Comparison of ENCODE assay signal across 8 cellular contexts in the genomic region with DNA sequence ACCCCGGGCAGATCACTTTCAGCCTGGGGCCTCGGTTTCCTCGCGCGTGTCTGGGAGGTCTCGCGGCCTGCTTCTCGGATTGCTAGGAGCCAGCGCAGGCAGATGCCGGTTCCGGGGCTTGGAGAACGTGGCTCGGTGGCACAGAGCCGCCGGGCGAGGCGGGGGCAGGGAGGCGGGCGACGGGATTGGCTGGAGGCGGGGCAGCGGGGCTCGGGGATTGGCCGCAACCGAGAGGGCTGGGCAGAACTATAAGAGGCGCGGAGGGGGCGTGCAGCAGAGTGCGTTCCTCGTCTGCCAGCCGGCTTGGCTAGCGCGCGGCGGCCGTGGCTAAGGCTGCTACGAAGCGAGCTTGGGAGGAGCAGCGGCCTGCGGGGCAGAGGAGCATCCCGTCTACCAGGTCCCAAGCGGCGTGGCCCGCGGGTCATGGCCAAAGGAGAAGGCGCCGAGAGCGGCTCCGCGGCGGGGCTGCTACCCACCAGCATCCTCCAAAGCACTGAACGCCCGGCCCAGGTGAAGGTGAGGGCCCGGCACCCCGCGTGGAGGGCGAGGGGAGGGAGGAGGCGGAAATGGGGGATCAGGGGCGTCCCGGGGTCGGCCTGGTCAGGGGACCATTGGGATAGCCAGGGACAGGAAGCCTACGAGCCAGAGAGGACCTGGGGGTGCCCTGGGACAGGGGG. TPM values are rescaled to one million over a fixed set of nuclear protein-coding genes. Genes with fewer than 3 reads are reported as not detected.
DNase-seq lines count a peak whose midpoint lies in the region; ATAC-seq and TF ChIP-seq lines count a peak whose summit lies in the region.

A gene (plus strand): TSS at position 276 of the 677 bp plus-strand sequence. CDS start 148 bp downstream, at position 424.

- no peaks in the 10 kb centered on the region for H3K9me3 ChIP-seq in mammary epithelial cell (replicated peaks; ENCODE audit: insufficient read depth, low read length)
- no peaks in the 10 kb centered on the region for H3K9me3 ChIP-seq in smooth muscle cell (replicated peaks; ENCODE audit: low read depth)

- no peaks in the 10 kb centered on the region for H3K27me3 ChIP-seq in mammary epithelial cell (ENCODE audit: insufficient read depth, low read length)
- H3K27me3 ChIP-seq in smooth muscle cell (ENCODE audit: low read depth): no peaks in the 10 kb centered on the region

- H3K27ac ChIP-seq in mammary epithelial cell (ENCODE audit: insufficient read depth, low read depth, low read length): peak within 1 kb of the TSS; percentile 78
- H3K27ac ChIP-seq in smooth muscle cell (ENCODE audit: low read depth): no peak within 1 kb of the TSS

- H3K79me2 ChIP-seq in mammary epithelial cell (ENCODE audit: insufficient read depth, low read length) (peaks cover 47% of the 10 kb centered on the region), smooth muscle cell (ENCODE audit: low read depth) (no peaks in the 10 kb centered on the region)

- 6% methylated on average over 18 of the region's 62 CpGs for WGBS in mammary epithelial cell (ENCODE audit: low coverage, missing lambda C conversion rate)
- 2% methylated on average over 25 of the region's 62 CpGs for WGBS in smooth muscle cell (ENCODE audit: low lambda C conversion rate)

- H2AFZ ChIP-seq in mammary epithelial cell (ENCODE audit: low read depth, low read length) (peak within 1 kb of the TSS; percentile 73), smooth muscle cell (ENCODE audit: low read depth) (peak within 1 kb of the TSS; percentile 81)

- H4K20me1 ChIP-seq in mammary epithelial cell (ENCODE audit: insufficient read depth, low read length) (no peaks in the 10 kb centered on the region), smooth muscle cell (ENCODE audit: low read depth) (no peaks in the 10 kb centered on the region)

- CTCF ChIA-PET in mammary epithelial cell (lab: Charles Lee; ENCODE audit: low non-redundant PET): interaction anchor here (1.2 kb wide), 1 partner anchor 35 kb away, joined by 11 read pairs; no protein-coding TSS in a partner anchor

- dilution Hi-C loops in mammary epithelial cell (cut with HindIII; ENCODE audit: low sequenced_read_pairs): no loop called here

- H3K36me3 ChIP-seq in mammary epithelial cell (ENCODE audit: insufficient read depth, low read length): peaks cover 10% of the 10 kb centered on the region
- H3K36me3 ChIP-seq in smooth muscle cell (ENCODE audit: low read depth): no peaks in the 10 kb centered on the region

- no peak for TF ChIP-seq CTCF in GM13976 (IDR thresholded peaks at IDR 0.05; ENCODE audit: borderline replicate concordance, control extremely low read depth, extremely low read depth, insufficient read depth, missing control alignments)
- no peak for TF ChIP-seq CTCF in WI38 (IDR thresholded peaks at IDR 0.05; ENCODE audit: low read depth, low read length)
- no peak for TF ChIP-seq CTCF in mammary epithelial cell (conservative IDR thresholded peaks at IDR 0.05 in 1 of 2, IDR thresholded peaks at IDR 0.05 in 1 of 2; ENCODE audit: extremely low read depth in 1 of 2, insufficient read depth in 1 of 2, low read depth in 1 of 2, low read length in 2 of 2)
- TF ChIP-seq CTCF in smooth muscle cell (IDR thresholded peaks at IDR 0.05; ENCODE audit: borderline replicate concordance, insufficient read depth, poor library complexity, severe bottlenecking): no peak

- no TSS peak for BruUV-seq in mammary epithelial cell (replicated peaks; lab: Mats Ljungman, UMichigan)

- H3F3A ChIP-seq in smooth muscle cell (ENCODE audit: low read depth): peaks cover 5% of the 10 kb centered on the region

- peak within 1 kb of the TSS; percentile 71 for H3K4me3 ChIP-seq in WI38 (ENCODE audit: low read depth, low read length)
- peak within 1 kb of the TSS; percentile 74 to 78 (median 75) for H3K4me3 ChIP-seq in mammary epithelial cell (replicated peaks in 1 of 3; ENCODE audit: insufficient read depth in 1 of 3, low read depth in 2 of 3, low read length in 3 of 3)
- H3K4me3 ChIP-seq in smooth muscle cell: peak within 1 kb of the TSS; percentile 63

- in situ Hi-C loops in GM13976 (cut with MboI; ENCODE audit: low sequenced_read_pairs, unreplicated experiment) (no loop called here), mammary epithelial cell (cut with MboI; ENCODE audit: low sequenced_read_pairs in 2 of 2) (no loop called here)

- intact Hi-C loops in mammary epithelial cell (cut with micrococcal nuclease): loop anchor here (1.0 kb wide), 1 partner anchor 21 kb away; no protein-coding TSS in a partner anchor

- H3K4me2 ChIP-seq in mammary epithelial cell (ENCODE audit: insufficient read depth, low read depth, low read length) (peak within 1 kb of the TSS; percentile 95), smooth muscle cell (peak within 1 kb of the TSS; percentile 94)

- DNase-seq in GM13976 (ENCODE audit: low spot score): peak; percentile 95
- DNase-seq in NCI-H2107 (lab: John Stamatoyannopoulos, UW): peak; percentile 100
- DNase-seq in mammary epithelial cell: peak; percentile 92
- DNase-seq in iPS-NIHi7 (ENCODE audit: extremely low spot score): peak; percentile 99
- DNase-seq in smooth muscle cell (lab: John Stamatoyannopoulos, UW; ENCODE audit: unreplicated experiment): peak; percentile 69

- ATAC-seq in HG02973 (IDR thresholded peaks at IDR 0.05; ENCODE audit: unreplicated experiment) (peak; percentile 73), HG03457 (IDR thresholded peaks at IDR 0.05; ENCODE audit: unreplicated experiment) (no peak)

- peak within 1 kb of the TSS; percentile 84 for H3K9ac ChIP-seq in mammary epithelial cell (ENCODE audit: insufficient read depth, low read length)
- peak within 1 kb of the TSS; percentile 37 for H3K9ac ChIP-seq in smooth muscle cell (ENCODE audit: low read depth)

- H3K4me1 ChIP-seq in mammary epithelial cell (ENCODE audit: insufficient read depth, low read length) (peaks cover 47% of the 10 kb centered on the region), smooth muscle cell (ENCODE audit: low read depth) (peaks cover 15% of the 10 kb centered on the region)

RNA-seq across cellular contexts. Expression of the gene that starts here (rescaled TPM):
- total RNA-seq in mammary epithelial cell (10 to 100 TPM; 14.3 to 54.0 TPM), smooth muscle cell (3.2 and 3.3 TPM in 2 replicates)
- polyA plus RNA-seq in mammary epithelial cell (49.3 TPM), smooth muscle cell (5.3 and 5.5 TPM in 2 replicates)
- polyA minus RNA-seq in mammary epithelial cell: 67.4 TPM
